27 cellular contexts compared by ENCODE assay signal in genomic region chr9:110013064-110013463, GRCh38.
"Had no signal": no experiment of that assay in that cellular context is flagged by ENCODE, and none has a peak within 500 bp of the region (broad histone marks: within the 10 kb centered on the region; RNA-seq: fewer than 3 reads in every experiment).

No MANE protein-coding gene starts in this region.

- H3K27ac ChIP-seq: colonic mucosa, esophagus muscularis mucosa, foreskin keratinocyte, heart right ventricle, lower lobe of right lung, prostate gland, right atrium auricular region, sigmoid colon, thoracic aorta, tibial nerve, upper lobe of right lung, uterus had no signal

- FAIRE-seq: endothelial cell of umbilical vein had no signal

- H3K36me3 ChIP-seq: colonic mucosa, esophagus muscularis mucosa, lower lobe of right lung, prostate gland, sigmoid colon, thoracic aorta, tibial nerve, upper lobe of right lung, uterus had no signal

- H3K9me3 ChIP-seq: colonic mucosa, esophagus muscularis mucosa, heart right ventricle, lower lobe of right lung, prostate gland, right atrium auricular region, sigmoid colon, thoracic aorta, tibial nerve, upper lobe of right lung, uterus had no signal

- DNase-seq: colonic mucosa; effector memory CD4-positive, alpha-beta T cell; foreskin keratinocyte; glutamatergic neuron; heart right ventricle; hippocampal formation; immature natural killer cell; islet precursor cell; kidney glomerular epithelial cell; left colon; left ventricle myocardium superior; lower lobe of right lung; naive thymus-derived CD8-positive, alpha-beta T cell; nephron progenitor cell; nucleus accumbens; sigmoid colon; stimulated activated CD4-positive, alpha-beta T cell treated with anti-CD3 and anti-CD28 coated beads, Interleukin-2, amount 100 ng/mL, for 24 hours; stimulated activated CD4-positive, alpha-beta T cell treated with anti-CD3 and anti-CD28 coated beads, Interleukin-4, amount 100 ng/mL, for 24 hours; upper lobe of right lung; uterus had no signal

- H3K27me3 ChIP-seq: colonic mucosa, esophagus muscularis mucosa, foreskin keratinocyte, heart right ventricle, right atrium auricular region, sigmoid colon, tibial nerve, upper lobe of right lung, uterus had no signal

- H3K4me3 ChIP-seq: colonic mucosa, esophagus muscularis mucosa, heart right ventricle, lower lobe of right lung, prostate gland, right atrium auricular region, sigmoid colon, thoracic aorta, tibial nerve, upper lobe of right lung, uterus had no signal

- ATAC-seq: foreskin keratinocyte; heart right ventricle; left colon; left ventricle myocardium superior; lower lobe of right lung; naive thymus-derived CD8-positive, alpha-beta T cell; stimulated activated memory B cell treated with anti-CD40 and anti-IgM and Interleukin-4, amounts not matched to agents 10 μg/mL and 1 μg/mL and 100 μg/mL, for 72 hours; upper lobe of right lung had no signal

- H3K4me1 ChIP-seq: colonic mucosa, lower lobe of right lung, prostate gland, sigmoid colon, upper lobe of right lung, uterus had no signal
